ENCODE assay signal across 8 cellular contexts in genomic region chrX:93673056-93673868, GRCh38. TPM values are rescaled to one million over a fixed set of nuclear protein-coding genes. Genes with fewer than 3 reads are reported as not detected.
DNase-seq lines count a peak whose midpoint lies in the region; ATAC-seq and TF ChIP-seq lines count a peak whose summit lies in the region.

TSS of gene NAP1L3 (minus strand) at chrX:93673578. CDS start at chrX:93673304, 274 bp downstream.

- POLR2A ChIA-PET in RWPE1 (lab: Yijun Ruan, JAX; ENCODE audit: low non-redundant PET): no interaction called here

- DNase-seq in DMS53 (lab: John Stamatoyannopoulos, UW) (peak; percentile 86), RWPE1 (ENCODE audit: low spot score) (peak; percentile 22), globus pallidus (ENCODE audit: low spot score) (peak; percentile 90), neural crest cell (ENCODE audit: low read depth, low spot score) (peak; percentile 78)
- DNase-seq in activated naive CD4-positive, alpha-beta T cell treated with anti-CD3 and anti-CD28 coated beads, Interleukin-2, amount 10 ng/mL, durations not matched to agents 7 days and 5 days: peak; percentile 63
- peak; percentile 64 to 71 for DNase-seq in stimulated activated naive CD8-positive, alpha-beta T cell treated with anti-CD3 and anti-CD28 coated beads, Interleukin-15, amount 100 ng/mL, for 72 hours

- TF ChIP-seq CTCF in RWPE1 (conservative IDR thresholded peaks at IDR 0.05; ENCODE audit: low read depth): no peak
- no peak for TF ChIP-seq CTCF in neural crest cell (conservative IDR thresholded peaks at IDR 0.05)

- H3K4me1 Mint-ChIP-seq in activated naive CD4-positive, alpha-beta T cell treated with anti-CD3 and anti-CD28 coated beads, Interleukin-2, amount 10 ng/mL, durations not matched to agents 7 days and 5 days: peaks cover 18% of the 10 kb centered on the region
- peaks cover 25% of the 10 kb centered on the region for H3K4me1 Mint-ChIP-seq in neural crest cell
- peaks cover 7% of the 10 kb centered on the region for H3K4me1 Mint-ChIP-seq in stimulated activated naive CD8-positive, alpha-beta T cell treated with anti-CD3 and anti-CD28 coated beads, Interleukin-15, amount 100 ng/mL, for 72 hours

- CTCF ChIA-PET in RWPE1 (lab: Yijun Ruan, JAX): interaction anchor here (0.5 to 0.6 kb wide), 2 partner anchors 15 to 135 kb away, joined by 3 to 9 read pairs; no protein-coding TSS in a partner anchor
- CTCF ChIA-PET in activated naive CD4-positive, alpha-beta T cell treated with anti-CD3 and anti-CD28 coated beads, Interleukin-2, amount 10 ng/mL, durations not matched to agents 7 days and 5 days (lab: Charles Lee): no interaction called here

- ATAC-seq in HG02981 (IDR thresholded peaks at IDR 0.05; ENCODE audit: unreplicated experiment) (peak; percentile 64), GM18909 (IDR thresholded peaks at IDR 0.05; ENCODE audit: poor library complexity, unreplicated experiment) (no peak)
- peak; percentile 95 for ATAC-seq in stimulated activated naive CD8-positive, alpha-beta T cell treated with anti-CD3 and anti-CD28 coated beads, Interleukin-15, amount 100 ng/mL, for 72 hours

- no peaks in the 10 kb centered on the region for H3K36me3 Mint-ChIP-seq in activated naive CD4-positive, alpha-beta T cell treated with anti-CD3 and anti-CD28 coated beads, Interleukin-2, amount 10 ng/mL, durations not matched to agents 7 days and 5 days
- H3K36me3 Mint-ChIP-seq in neural crest cell (ENCODE audit: low read depth): no peaks in the 10 kb centered on the region

- peak within 1 kb of the TSS; percentile 90 for H3K27ac Mint-ChIP-seq in activated naive CD4-positive, alpha-beta T cell treated with anti-CD3 and anti-CD28 coated beads, Interleukin-2, amount 10 ng/mL, durations not matched to agents 7 days and 5 days
- H3K27ac Mint-ChIP-seq in neural crest cell (ENCODE audit: unreplicated experiment): peak within 1 kb of the TSS; percentile 96
- peak within 1 kb of the TSS; percentile 90 to 95 for H3K27ac Mint-ChIP-seq in stimulated activated naive CD8-positive, alpha-beta T cell treated with anti-CD3 and anti-CD28 coated beads, Interleukin-15, amount 100 ng/mL, for 72 hours

- H3K9me3 Mint-ChIP-seq in activated naive CD4-positive, alpha-beta T cell treated with anti-CD3 and anti-CD28 coated beads, Interleukin-2, amount 10 ng/mL, durations not matched to agents 7 days and 5 days: no peaks in the 10 kb centered on the region
- H3K9me3 Mint-ChIP-seq in neural crest cell: no peaks in the 10 kb centered on the region
- H3K9me3 Mint-ChIP-seq in stimulated activated naive CD8-positive, alpha-beta T cell treated with anti-CD3 and anti-CD28 coated beads, Interleukin-15, amount 100 ng/mL, for 72 hours: no peaks in the 10 kb centered on the region

- H3K4me3 Mint-ChIP-seq in activated naive CD4-positive, alpha-beta T cell treated with anti-CD3 and anti-CD28 coated beads, Interleukin-2, amount 10 ng/mL, durations not matched to agents 7 days and 5 days: peak within 1 kb of the TSS; percentile 86
- peak within 1 kb of the TSS; percentile 96 for H3K4me3 Mint-ChIP-seq in neural crest cell
- peak within 1 kb of the TSS; percentile 90 to 93 for H3K4me3 Mint-ChIP-seq in stimulated activated naive CD8-positive, alpha-beta T cell treated with anti-CD3 and anti-CD28 coated beads, Interleukin-15, amount 100 ng/mL, for 72 hours

- peaks cover 8% of the 10 kb centered on the region for H3K27me3 Mint-ChIP-seq in activated naive CD4-positive, alpha-beta T cell treated with anti-CD3 and anti-CD28 coated beads, Interleukin-2, amount 10 ng/mL, durations not matched to agents 7 days and 5 days
- no peaks in the 10 kb centered on the region for H3K27me3 Mint-ChIP-seq in neural crest cell (ENCODE audit: low read depth)
- H3K27me3 Mint-ChIP-seq in stimulated activated naive CD8-positive, alpha-beta T cell treated with anti-CD3 and anti-CD28 coated beads, Interleukin-15, amount 100 ng/mL, for 72 hours: no peaks in the 10 kb centered on the region

- H3K27ac ChIP-seq in RWPE1: no peak within 1 kb of the TSS

RNA-seq across cellular contexts. Expression of gene NAP1L3, which starts in this region (rescaled TPM):
- total RNA-seq in neural crest cell: 34.5 and 34.6 TPM in 2 replicates

Comparison
In these comparisons a context has a peak if more than half of its experiments do, and no peak if none do; other contexts are left out.
1. DNase-seq: peak in every context shown above with its lines; median percentile 90 in globus pallidus; 86 in DMS53; 78 in neural crest cell; 68 in stimulated activated naive CD8-positive, alpha-beta T cell treated with anti-CD3 and anti-CD28 coated beads, Interleukin-15, amount 100 ng/mL, for 72 hours; 63 in activated naive CD4-positive, alpha-beta T cell treated with anti-CD3 and anti-CD28 coated beads, Interleukin-2, amount 10 ng/mL, durations not matched to agents 7 days and 5 days; 22 in RWPE1.